In the genomic region with DNA sequence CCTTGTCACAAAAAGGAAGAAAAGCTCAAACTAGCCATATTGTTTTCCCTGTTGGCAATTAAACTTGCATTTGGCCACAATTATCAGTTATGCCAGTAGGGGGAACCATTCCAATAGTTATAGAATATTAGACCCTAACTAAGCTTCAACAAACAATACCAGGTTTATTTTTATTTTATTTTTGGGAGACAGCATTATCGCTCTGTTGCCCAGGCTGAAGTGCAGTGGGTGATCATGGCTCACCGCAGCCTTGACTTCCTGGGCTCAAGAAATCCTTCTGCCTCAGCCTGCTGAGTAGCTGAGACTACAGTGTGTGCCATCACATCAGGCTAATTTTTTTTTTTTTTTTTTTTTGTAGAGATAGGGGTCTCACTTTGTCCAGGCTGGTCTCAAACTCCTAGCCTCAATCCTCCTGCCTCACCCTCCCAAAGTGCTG, we compare ENCODE assay signal across 8 cellular contexts.
DNase-seq lines count a peak whose midpoint lies in the region; ATAC-seq, FAIRE-seq and TF ChIP-seq lines count a peak whose summit lies in the region.

No MANE protein-coding gene starts in this region.

- H3K4me3 ChIP-seq in left lung: no peak overlapping the region

- CTCF ChIA-PET in MCF 10A (lab: Yijun Ruan, JAX): interaction anchor here (0.6 to 3.5 kb wide), 22 partner anchors 8 to 258 kb away, joined by 3 to 50 read pairs (median 4); a partner anchor contains a TSS

- intact Hi-C loops in MCF 10A (cut with micrococcal nuclease) (loop anchor here (1.0 to 10.0 kb wide), 5 partner anchors 103 to 340 kb away; a partner anchor contains a TSS), left lung (cut with DNase I) (no loop called here)

- H3K4me3 Mint-ChIP-seq in MCF 10A (ENCODE audit: unreplicated experiment): no peak overlapping the region

- POLR2A ChIA-PET in MCF 10A (lab: Yijun Ruan, JAX): interaction anchor here (0.7 to 6.2 kb wide), 8 partner anchors 18 to 259 kb away, joined by 3 to 69 read pairs (median 6); a partner anchor contains a TSS

- FAIRE-seq in urothelium cell line (lab: Jason Lieb, UNC): no peak

- H3K9me3 ChIP-seq in left lung: no peaks in the 10 kb centered on the region

- peaks cover 5% of the 10 kb centered on the region in 2 donors for H3K4me1 ChIP-seq in left lung

- TF ChIP-seq CTCF in MCF 10A (IDR thresholded peaks at IDR 0.05; ENCODE audit: unreplicated experiment): peak; percentile 61
- TF ChIP-seq CTCF in left lung (IDR thresholded peaks at IDR 0.05): peak; percentile 62 to 68

- H3K27ac Mint-ChIP-seq in MCF 10A (ENCODE audit: low read depth, unreplicated experiment): no peak overlapping the region

- peaks cover 27% of the 10 kb centered on the region for H3K4me1 Mint-ChIP-seq in MCF 10A (ENCODE audit: insufficient read depth, unreplicated experiment)

- DNase-seq in stimulated activated CD4-positive, alpha-beta T cell treated with anti-CD3 and anti-CD28 coated beads, TNF-alpha, amount 100 ng/mL, for 24 hours (ENCODE audit: low read depth in 3 of 3): peak in 2 of 3 experiments; percentile 4 to 15
- no peak for DNase-seq in stimulated activated CD4-positive, alpha-beta T cell treated with anti-CD3 and anti-CD28 coated beads, Interleukin-12 subunit alpha, Interleukin-12 subunit beta, amount 100 ng/mL, for 4 hours
- DNase-seq in NOMO-1 treated with DMSO at 0.1 percent for 48 hours (lab: John Stamatoyannopoulos, UW; ENCODE audit: unreplicated experiment) (peak; percentile 13), MCF 10A (ENCODE audit: unreplicated experiment) (peak; percentile 67), left lung (no peak), urothelium cell line (ENCODE audit: low spot score) (peak; percentile 41)
- no peak for DNase-seq in activated CD4-positive, CD25-positive, alpha-beta regulatory T cell (lab: John Stamatoyannopoulos, UW)

- H3K27me3 Mint-ChIP-seq in MCF 10A (ENCODE audit: insufficient read depth, unreplicated experiment): no peaks in the 10 kb centered on the region

- no peaks in the 10 kb centered on the region for H3K9me3 Mint-ChIP-seq in MCF 10A (ENCODE audit: unreplicated experiment)

- BruUV-seq in MCF 10A (replicated peaks; lab: Mats Ljungman, UMichigan): no TSS peak

- no peak overlapping the region for H3K27ac ChIP-seq in left lung

- H3K27me3 ChIP-seq in left lung: no peaks in the 10 kb centered on the region

- ATAC-seq in HG03342 (IDR thresholded peaks at IDR 0.05; ENCODE audit: unreplicated experiment) (peak; percentile 74), left lung (peak; percentile 87)

- peaks cover 10% of the 10 kb centered on the region for H3K36me3 Mint-ChIP-seq in MCF 10A (ENCODE audit: insufficient read depth, unreplicated experiment)

- peaks cover 0 to 28% of the 10 kb centered on the region in 2 donors for H3K36me3 ChIP-seq in left lung

Comparison
In these comparisons a context has a peak if more than half of its experiments do, and no peak if none do; other contexts are left out.
1. DNase-seq: peak in stimulated activated CD4-positive, alpha-beta T cell treated with anti-CD3 and anti-CD28 coated beads, TNF-alpha, amount 100 ng/mL, for 24 hours (2 of 3), NOMO-1 treated with DMSO at 0.1 percent for 48 hours (single experiment), MCF 10A (single experiment) and urothelium cell line (single experiment); none in stimulated activated CD4-positive, alpha-beta T cell treated with anti-CD3 and anti-CD28 coated beads, Interleukin-12 subunit alpha, Interleukin-12 subunit beta, amount 100 ng/mL, for 4 hours (single experiment), left lung (0 of 2) and activated CD4-positive, CD25-positive, alpha-beta regulatory T cell (0 of 4).